ENCODE assay signal across 25 cellular contexts in genomic region chr2:191173206-191173605, GRCh38. TPM values are rescaled to one million over a fixed set of nuclear protein-coding genes. Genes with fewer than 3 reads are reported as not detected.
DNase-seq lines count a peak whose midpoint lies in the region; ATAC-seq, FAIRE-seq and TF ChIP-seq lines count a peak whose summit lies in the region.
"Had no signal": no experiment of that assay in that cellular context is flagged by ENCODE, and none has a peak within 500 bp of the region (broad histone marks: within the 10 kb centered on the region; RNA-seq: fewer than 3 reads in every experiment).

No MANE protein-coding gene starts in this region.

- peak overlapping the region; percentile 65 for H3K4me2 ChIP-seq in SK-N-SH
- no peak overlapping the region for H3K4me2 ChIP-seq in fibroblast of lung (ENCODE audit: extremely low read depth, insufficient read depth, low read length)

- H3K36me3 ChIP-seq in SK-N-SH (replicated peaks in 1 of 2; ENCODE audit: control insufficient read depth in 1 of 2, insufficient read depth in 2 of 2, low read length in 1 of 2) (no peaks in the 10 kb centered on the region), fibroblast of lung (ENCODE audit: control insufficient read depth, insufficient read depth, low read length) (no peaks in the 10 kb centered on the region)
- H3K36me3 ChIP-seq: ovary had no signal

- DNase-seq in activated naive CD4-positive, alpha-beta T cell treated with anti-CD3 and anti-CD28 coated beads for 36 hours = peak; percentile 37
- no peak for DNase-seq in activated naive CD4-positive, alpha-beta T cell treated with anti-CD3 and anti-CD28 coated beads, Interleukin-2, amount 50 U/mL, for 16 hours
- no peak for DNase-seq in SK-N-SH
- no peak for DNase-seq in fibroblast of lung (ENCODE audit: low read depth in 2 of 2)
- DNase-seq in stimulated activated naive CD8-positive, alpha-beta T cell treated with anti-CD3 and anti-CD28 coated beads, Interleukin-15, amount 100 ng/mL, for 72 hours = no peak
- no peak for DNase-seq in GM12891 (ENCODE audit: insufficient read length, low spot score)
- no peak for DNase-seq in GM13976 (ENCODE audit: low spot score)
- DNase-seq: activated CD4-positive, alpha-beta T cell treated with anti-CD3 and anti-CD28 coated beads, Interleukin-2, amount 50 U/mL, for 1 hour; activated CD8-positive, alpha-beta memory T cell treated with anti-CD3 and anti-CD28 coated beads, Interleukin-2, amount 50 U/mL, for 4 hours; AML-193; CD4-positive, alpha-beta T cell; NCI-H1092 treated with DMSO at 0.1 percent for 48 hours; NCI-H2029; NCI-H526 treated with DMSO at 0.1 percent for 48 hours; ovary; SIG-M5; T1000 had no signal

- peaks cover 40% of the 10 kb centered on the region for H3F3A ChIP-seq in SK-N-SH (replicated peaks; ENCODE audit: insufficient read depth)

- H3K27ac Mint-ChIP-seq in activated naive CD4-positive, alpha-beta T cell treated with anti-CD3 and anti-CD28 coated beads for 36 hours = no peak overlapping the region
- peak overlapping the region in 1 of 2 donors; percentile 55 for H3K27ac Mint-ChIP-seq in stimulated activated naive CD8-positive, alpha-beta T cell treated with anti-CD3 and anti-CD28 coated beads, Interleukin-15, amount 100 ng/mL, for 72 hours
- H3K27ac Mint-ChIP-seq: activated naive CD4-positive, alpha-beta T cell treated with anti-CD3 and anti-CD28 coated beads, Interleukin-2, amount 50 U/mL, for 24 hours; CD4-positive, alpha-beta T cell; IgD-negative memory B cell had no signal

- no peak for TF ChIP-seq CTCF in SK-N-SH (IDR thresholded peaks at IDR 0.05)
- TF ChIP-seq CTCF in fibroblast of lung (conservative IDR thresholded peaks at IDR 0.05 in 1 of 2, IDR thresholded peaks at IDR 0.05 in 1 of 2; ENCODE audit: low read depth in 1 of 2, low read length in 2 of 2) = no peak
- TF ChIP-seq CTCF in GM13976 (IDR thresholded peaks at IDR 0.05; ENCODE audit: borderline replicate concordance, control extremely low read depth, extremely low read depth, insufficient read depth, missing control alignments) = no peak

- in situ Hi-C loops in GM13976 (cut with MboI; ENCODE audit: low sequenced_read_pairs, unreplicated experiment) = no loop called here

- TF ChIP-seq POLR2A in GM12891 (IDR thresholded peaks at IDR 0.05; ENCODE audit: low read depth, low read length) = no peak

- peaks cover 74% of the 10 kb centered on the region for H3K4me1 Mint-ChIP-seq in activated naive CD4-positive, alpha-beta T cell treated with anti-CD3 and anti-CD28 coated beads for 36 hours (ENCODE audit: low read depth)
- H3K4me1 Mint-ChIP-seq in stimulated activated naive CD8-positive, alpha-beta T cell treated with anti-CD3 and anti-CD28 coated beads, Interleukin-15, amount 100 ng/mL, for 72 hours = peaks cover 77% of the 10 kb centered on the region

- H3K4me3 Mint-ChIP-seq in activated naive CD4-positive, alpha-beta T cell treated with anti-CD3 and anti-CD28 coated beads for 36 hours = no peak overlapping the region
- H3K4me3 Mint-ChIP-seq in stimulated activated naive CD8-positive, alpha-beta T cell treated with anti-CD3 and anti-CD28 coated beads, Interleukin-15, amount 100 ng/mL, for 72 hours = no peak overlapping the region
- H3K4me3 Mint-ChIP-seq: activated naive CD4-positive, alpha-beta T cell treated with anti-CD3 and anti-CD28 coated beads, Interleukin-2, amount 50 U/mL, for 24 hours; CD4-positive, alpha-beta T cell; central memory CD8-positive, alpha-beta T cell; IgD-negative memory B cell; natural killer cell treated with Interleukin-12 subunit alpha and Interleukin-12 subunit beta and Interleukin-15 and Interleukin-18, amount 100 ng/mL, for 72 hours had no signal

- H3K79me2 ChIP-seq in SK-N-SH (ENCODE audit: insufficient read depth) (no peaks in the 10 kb centered on the region), fibroblast of lung (ENCODE audit: control insufficient read depth, insufficient read depth, low read length) (no peaks in the 10 kb centered on the region)

- no peaks in the 10 kb centered on the region for H3K36me3 Mint-ChIP-seq in activated naive CD4-positive, alpha-beta T cell treated with anti-CD3 and anti-CD28 coated beads for 36 hours (ENCODE audit: low read depth)
- H3K36me3 Mint-ChIP-seq: activated naive CD4-positive, alpha-beta T cell treated with anti-CD3 and anti-CD28 coated beads, Interleukin-2, amount 50 U/mL, for 24 hours; IgD-negative memory B cell had no signal

- H3K4me1 ChIP-seq in SK-N-SH (ENCODE audit: control insufficient read depth in 1 of 2, insufficient read depth in 2 of 2, low read depth in 1 of 2, low read length in 1 of 2) (peaks cover 12 to 37% of the 10 kb centered on the region in 2 experiments), fibroblast of lung (ENCODE audit: control insufficient read depth, extremely low read depth, insufficient read depth, low read length) (peaks cover 20% of the 10 kb centered on the region)

- H3K27me3 ChIP-seq in SK-N-SH (ENCODE audit: insufficient read depth) = no peaks in the 10 kb centered on the region
- H3K27me3 ChIP-seq in fibroblast of lung (ENCODE audit: control insufficient read depth, insufficient read depth, low read length) = no peaks in the 10 kb centered on the region
- H3K27me3 ChIP-seq: ovary had no signal

- H4K20me1 ChIP-seq in SK-N-SH (ENCODE audit: insufficient read depth) (no peaks in the 10 kb centered on the region; the same call in 1 of the 2 replicates), fibroblast of lung (ENCODE audit: control insufficient read depth, extremely low read depth, insufficient read depth, low read length) (no peaks in the 10 kb centered on the region)

- no peaks in the 10 kb centered on the region for H3K9me3 Mint-ChIP-seq in activated naive CD4-positive, alpha-beta T cell treated with anti-CD3 and anti-CD28 coated beads for 36 hours
- H3K9me3 Mint-ChIP-seq in stimulated activated naive CD8-positive, alpha-beta T cell treated with anti-CD3 and anti-CD28 coated beads, Interleukin-15, amount 100 ng/mL, for 72 hours = no peaks in the 10 kb centered on the region
- H3K9me3 Mint-ChIP-seq: activated naive CD4-positive, alpha-beta T cell treated with anti-CD3 and anti-CD28 coated beads, Interleukin-2, amount 50 U/mL, for 24 hours; CD4-positive, alpha-beta T cell; central memory CD8-positive, alpha-beta T cell; IgD-negative memory B cell; natural killer cell treated with Interleukin-12 subunit alpha and Interleukin-12 subunit beta and Interleukin-15 and Interleukin-18, amount 100 ng/mL, for 72 hours had no signal

- H3K27ac ChIP-seq in SK-N-SH (ENCODE audit: low read depth in 2 of 2, low read length in 1 of 2) (peak overlapping the region; percentile 88 to 90; a peak in 2 of 4 replicates), fibroblast of lung (ENCODE audit: insufficient read depth, low read length) (peak overlapping the region; percentile 60)
- H3K27ac ChIP-seq: ovary had no signal

- H2AFZ ChIP-seq in SK-N-SH (ENCODE audit: low read depth) (peak overlapping the region; percentile 29; the same call in 1 of the 2 replicates), fibroblast of lung (ENCODE audit: low read length) (no peak overlapping the region)

- H3K9ac ChIP-seq in SK-N-SH = peak overlapping the region; percentile 23; the same call in 1 of the 2 replicates
- no peak overlapping the region for H3K9ac ChIP-seq in fibroblast of lung (ENCODE audit: insufficient read depth, low read length)

- FAIRE-seq in GM12891 (lab: Jason Lieb, UNC) = no peak
- FAIRE-seq: D721Med, H54 had no signal

- TF ChIP-seq RAD21 in SK-N-SH (IDR thresholded peaks at IDR 0.05; ENCODE audit: low read length) = no peak

- H3K4me3 ChIP-seq in SK-N-SH (ENCODE audit: low read depth in 2 of 2, low read length in 1 of 2) = no peak overlapping the region
- H3K4me3 ChIP-seq in fibroblast of lung (replicated peaks in 1 of 4; ENCODE audit: control extremely low read depth in 1 of 4, insufficient read depth in 1 of 4, low read depth in 3 of 4, low read length in 4 of 4) = no peak overlapping the region
- H3K4me3 ChIP-seq: ovary had no signal

- H3K9me3 ChIP-seq in SK-N-SH (no peaks in the 10 kb centered on the region), fibroblast of lung (ENCODE audit: control insufficient read depth, insufficient read depth, low read depth, low read length) (no peaks in the 10 kb centered on the region)
- H3K9me3 ChIP-seq: ovary had no signal

- peak; percentile 44 for ATAC-seq in stimulated activated naive CD8-positive, alpha-beta T cell treated with anti-CD3 and anti-CD28 coated beads, Interleukin-15, amount 100 ng/mL, for 72 hours
- ATAC-seq in GM21825 (IDR thresholded peaks at IDR 0.05; ENCODE audit: unreplicated experiment) = no peak
- ATAC-seq: natural killer cell treated with Interleukin-12 subunit alpha and Interleukin-12 subunit beta and Interleukin-15 and Interleukin-18, amount 100 ng/mL, for 72 hours; Panc1 had no signal

- no peaks in the 10 kb centered on the region for H3K9me2 ChIP-seq in SK-N-SH

- WGBS in SK-N-SH (ENCODE audit: low lambda C conversion rate) = 95% methylated on average over 3 of the region's 3 CpGs

- CTCF ChIA-PET in activated naive CD4-positive, alpha-beta T cell treated with anti-CD3 and anti-CD28 coated beads for 36 hours (lab: Charles Lee) = interaction anchor here (0.6 to 2.6 kb wide), 6 partner anchors 14 to 220 kb away, joined by 3 to 12 read pairs (median 3); no protein-coding TSS in a partner anchor
- CTCF ChIA-PET in SK-N-SH (lab: Yijun Ruan, JAX) = interaction anchor here (0.8 to 3.0 kb wide), 6 partner anchors 8 to 348 kb away, joined by 3 to 10 read pairs (median 5); no protein-coding TSS in a partner anchor

- H3K27me3 Mint-ChIP-seq in activated naive CD4-positive, alpha-beta T cell treated with anti-CD3 and anti-CD28 coated beads for 36 hours (ENCODE audit: low read depth) = no peaks in the 10 kb centered on the region
- no peaks in the 10 kb centered on the region for H3K27me3 Mint-ChIP-seq in stimulated activated naive CD8-positive, alpha-beta T cell treated with anti-CD3 and anti-CD28 coated beads, Interleukin-15, amount 100 ng/mL, for 72 hours
- H3K27me3 Mint-ChIP-seq: activated naive CD4-positive, alpha-beta T cell treated with anti-CD3 and anti-CD28 coated beads, Interleukin-2, amount 50 U/mL, for 24 hours; CD4-positive, alpha-beta T cell; natural killer cell treated with Interleukin-12 subunit alpha and Interleukin-12 subunit beta and Interleukin-15 and Interleukin-18, amount 100 ng/mL, for 72 hours had no signal

- TF ChIP-seq EP300 in SK-N-SH (IDR thresholded peaks at IDR 0.05; ENCODE audit: borderline replicate concordance in 1 of 2, low read depth in 1 of 2, low read length in 1 of 2) = no peak

- intact Hi-C loops in activated naive CD4-positive, alpha-beta T cell treated with anti-CD3 and anti-CD28 coated beads for 36 hours (cut with micrococcal nuclease) = loop anchor here (5.0 kb wide), 1 partner anchor 444 kb away; no protein-coding TSS in a partner anchor

- POLR2A ChIA-PET in SK-N-SH (lab: Yijun Ruan, JAX) = no interaction called here

RNA-seq across cellular contexts. Expression of gene STAT4, which starts 22.4 kb away (rescaled TPM):
- total RNA-seq in activated naive CD4-positive, alpha-beta T cell treated with anti-CD3 and anti-CD28 coated beads for 36 hours = 10 to 100 TPM; 53.9 to 54.6 TPM
- polyA plus RNA-seq in SK-N-SH (2012; rRNA removed) = 0.12 and 0.19 TPM in 2 replicates
- polyA plus RNA-seq in SK-N-SH (2012; cell fraction: cytosol; rRNA removed) = 0.10 and 0.16 TPM in 2 replicates
- polyA plus RNA-seq in SK-N-SH (2012; cell fraction: nucleus; rRNA removed) = 0.18 and 0.76 TPM in 2 replicates
- 0.51 and 0.66 TPM in 2 replicates for total RNA-seq in fibroblast of lung
- polyA plus RNA-seq in fibroblast of lung = 0.38 and 1.2 TPM in 2 replicates
- polyA plus RNA-seq in fibroblast of lung (2012) = 0.21 and 0.72 TPM in 2 replicates
- polyA minus RNA-seq in fibroblast of lung (ENCODE audit: low replicate concordance) = 1.6 TPM in 1 of 2 replicates, not detected in the other
- 1.8 TPM for polyA plus RNA-seq in GM12891 (2012; ENCODE audit: low read depth, missing spikeins)

Comparison
In these comparisons a context has a peak if more than half of its experiments do, and no peak if none do; other contexts are left out.
1. RNA of gene STAT4, which starts 22.4 kb away (total RNA-seq): 53.9 to 54.6 TPM in activated naive CD4-positive, alpha-beta T cell treated with anti-CD3 and anti-CD28 coated beads for 36 hours; 0.51 to 0.66 TPM in fibroblast of lung; every median in the first group is over 10 times any median in the second.